8 cellular contexts compared by ENCODE assay signal in genomic region chr5:172697123-172698121, GRCh38. TPM values are rescaled to one million over a fixed set of nuclear protein-coding genes. Genes with fewer than 3 reads are reported as not detected.
DNase-seq lines count a peak whose midpoint lies in the region; ATAC-seq and TF ChIP-seq lines count a peak whose summit lies in the region.

No MANE protein-coding gene starts in this region.

- H3K36me3 Mint-ChIP-seq in activated CD4-positive, alpha-beta T cell treated with anti-CD3 and anti-CD28 coated beads for 36 hours (ENCODE audit: low read depth), result no peaks in the 10 kb centered on the region

- peak; percentile 63 for DNase-seq in AG04450 (ENCODE audit: low read depth, low spot score)
- peak; percentile 43 for DNase-seq in NCI-H510A (lab: John Stamatoyannopoulos, UW)
- DNase-seq in activated CD4-positive, alpha-beta T cell treated with anti-CD3 and anti-CD28 coated beads for 36 hours, result peak; percentile 91
- peak; percentile 92 to 93 for DNase-seq in left colon
- DNase-seq in stimulated activated CD4-positive, alpha-beta T cell treated with anti-CD3 and anti-CD28 coated beads, Interleukin-1b, Interleukin-23, amount 100 ng/mL, for 4 hours (ENCODE audit: low read depth in 2 of 2), result peak; percentile 65 to 80

- peaks cover 24% of the 10 kb centered on the region for H3K27me3 ChIP-seq in AG04450 (ENCODE audit: control insufficient read depth, insufficient read depth, low read length)

- POLR2A ChIA-PET in AG04450 (lab: Yijun Ruan, JAX), result no interaction called here
- POLR2A ChIA-PET in activated CD4-positive, alpha-beta T cell treated with anti-CD3 and anti-CD28 coated beads for 36 hours (lab: Charles Lee), result no interaction called here

- intact Hi-C loops in activated CD4-positive, alpha-beta T cell treated with anti-CD3 and anti-CD28 coated beads for 36 hours (cut with DNase I, micrococcal nuclease), result loop anchor here (1.0 to 5.0 kb wide), 6 partner anchors 31 to 262 kb away; partner anchors contain the start of genes NEURL1B (in 1 of the 2) and RPL26L1 (in 1 of the 2)
- intact Hi-C loops in left colon (cut with DNase I, micrococcal nuclease), result loop anchor here (2.0 to 10.0 kb wide), 3 partner anchors 53 to 219 kb away; partner anchors contain the start of gene NEURL1B (in 1 of the 2)

- H3K9me3 Mint-ChIP-seq in activated CD4-positive, alpha-beta T cell treated with anti-CD3 and anti-CD28 coated beads for 36 hours (ENCODE audit: low read depth), result no peaks in the 10 kb centered on the region

- H3K4me1 Mint-ChIP-seq in activated CD4-positive, alpha-beta T cell treated with anti-CD3 and anti-CD28 coated beads for 36 hours, result peaks cover 11% of the 10 kb centered on the region

- peak; percentile 71 for ATAC-seq in GM18870 (IDR thresholded peaks at IDR 0.05; ENCODE audit: unreplicated experiment)
- ATAC-seq in HG03196 (IDR thresholded peaks at IDR 0.05; ENCODE audit: unreplicated experiment), result peak; percentile 75
- peak; percentile 95 for ATAC-seq in activated CD4-positive, alpha-beta T cell treated with anti-CD3 and anti-CD28 coated beads for 36 hours
- peak; percentile 85 for ATAC-seq in left colon

- peak overlapping the region; percentile 21 for H3K27ac ChIP-seq in AG04450 (ENCODE audit: low read depth, low read length)
- peak overlapping the region; percentile 48 for H3K27ac ChIP-seq in cingulate gyrus (ENCODE audit: low read depth, low read length)

- H3K27me3 Mint-ChIP-seq in activated CD4-positive, alpha-beta T cell treated with anti-CD3 and anti-CD28 coated beads for 36 hours, result peaks cover 13% of the 10 kb centered on the region

- no peaks in the 10 kb centered on the region; the same call in 1 of the 2 replicates for H3K9me3 ChIP-seq in AG04450 (ENCODE audit: control insufficient read depth, insufficient read depth, low read length)

- H3K4me3 Mint-ChIP-seq in activated CD4-positive, alpha-beta T cell treated with anti-CD3 and anti-CD28 coated beads for 36 hours, result peak overlapping the region; percentile 68

- CTCF ChIA-PET in AG04450 (lab: Charles Lee), result interaction anchor here (0.6 to 3.1 kb wide), 38 partner anchors 10 to 305 kb away, joined by 3 to 135 read pairs (median 4); no protein-coding TSS in a partner anchor
- CTCF ChIA-PET in activated CD4-positive, alpha-beta T cell treated with anti-CD3 and anti-CD28 coated beads for 36 hours (lab: Charles Lee), result interaction anchor here (0.6 to 3.3 kb wide), 27 partner anchors 8 to 596 kb away, joined by 3 to 12 read pairs (median 4); no protein-coding TSS in a partner anchor

- H3K27ac Mint-ChIP-seq in activated CD4-positive, alpha-beta T cell treated with anti-CD3 and anti-CD28 coated beads for 36 hours, result peak overlapping the region; percentile 75

- peak; percentile 91 for TF ChIP-seq CTCF in AG04450 (IDR thresholded peaks at IDR 0.05; ENCODE audit: low read depth, low read length)

- peak overlapping the region; percentile 72 for H3K4me3 ChIP-seq in AG04450 (ENCODE audit: low read depth, low read length)

RNA-seq across cellular contexts. Expression of gene NEURL1B, which starts 56.4 kb away (rescaled TPM):
- polyA plus RNA-seq in AG04450 (2011; rRNA removed), result 1.8 and 2.0 TPM in 2 replicates
- 3.4 and 4.1 TPM in 2 replicates for polyA minus RNA-seq in AG04450 (2011; rRNA and poly(A)+ RNA removed)
- under 1 TPM; 0.16 to 0.19 TPM for total RNA-seq in activated CD4-positive, alpha-beta T cell treated with anti-CD3 and anti-CD28 coated beads for 36 hours
- total RNA-seq in left colon, result 10 to 100 TPM; 60.5 to 90.8 TPM

Comparison
In these comparisons a context has a peak if more than half of its experiments do, and no peak if none do; other contexts are left out.
1. Peak in every context shown above with its lines: DNase-seq, ATAC-seq, H3K4me3 ChIP-seq and H3K27ac ChIP-seq.
2. RNA of gene NEURL1B, which starts 56.4 kb away (total RNA-seq): 60.5 to 90.8 TPM in left colon; 0.16 to 0.19 TPM in activated CD4-positive, alpha-beta T cell treated with anti-CD3 and anti-CD28 coated beads for 36 hours; every median in the first group is over 10 times any median in the second.